In the genomic region with DNA sequence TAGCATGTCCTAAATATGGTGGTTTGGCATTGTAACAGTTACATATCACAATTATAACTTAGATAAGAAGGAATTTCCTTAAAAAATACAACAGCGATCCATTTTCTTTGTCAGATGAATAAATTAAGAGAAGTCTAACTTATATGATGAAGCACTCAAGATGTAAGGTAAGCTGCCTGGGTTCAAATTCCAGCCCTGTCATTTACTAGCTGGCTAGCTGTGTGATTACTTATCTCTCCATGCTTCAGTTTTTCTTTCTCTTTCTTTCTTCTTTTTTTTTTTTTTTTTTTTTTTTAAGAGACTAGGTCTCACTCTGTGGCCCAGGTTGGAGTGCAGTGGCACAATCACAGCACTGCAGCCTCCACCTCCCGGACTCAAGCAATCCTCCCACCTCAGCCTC, we compare ENCODE assay signal across 19 cellular contexts. TPM values are rescaled to one million over a fixed set of nuclear protein-coding genes. Genes with fewer than 3 reads are reported as not detected.
DNase-seq lines count a peak whose midpoint lies in the region; ATAC-seq and TF ChIP-seq lines count a peak whose summit lies in the region.
"Had no signal": no experiment of that assay in that cellular context is flagged by ENCODE, and none has a peak within 500 bp of the region (broad histone marks: within the 10 kb centered on the region; RNA-seq: fewer than 3 reads in every experiment).

No MANE protein-coding gene starts in this region.

- H3K4me3 ChIP-seq in mucosa of descending colon, result no peak overlapping the region
- H3K4me3 ChIP-seq: A549; BLaER1 treated with 17β-estradiol and CSF1 and Interleukin-3, amounts not matched to agents 10 nM and 100 nM had no signal

- H3K36me3 Mint-ChIP-seq in activated CD8-positive, alpha-beta memory T cell treated with anti-CD3 and anti-CD28 coated beads, Interleukin-2, amount 10 ng/mL, durations not matched to agents 7 days and 5 days, result peaks cover 7% of the 10 kb centered on the region

- no peak overlapping the region for H3K27ac Mint-ChIP-seq in activated CD8-positive, alpha-beta memory T cell treated with anti-CD3 and anti-CD28 coated beads, Interleukin-2, amount 10 ng/mL, durations not matched to agents 7 days and 5 days
- H3K27ac Mint-ChIP-seq: B cell; CD4-positive, alpha-beta T cell; CD8-positive, alpha-beta T cell had no signal

- no peaks in the 10 kb centered on the region for H3K27me3 Mint-ChIP-seq in activated CD8-positive, alpha-beta memory T cell treated with anti-CD3 and anti-CD28 coated beads, Interleukin-2, amount 10 ng/mL, durations not matched to agents 7 days and 5 days
- H3K27me3 Mint-ChIP-seq: B cell; CD4-positive, alpha-beta T cell had no signal

- H3K4me1 ChIP-seq in mucosa of descending colon (ENCODE audit: low read depth), result no peaks in the 10 kb centered on the region
- H3K4me1 ChIP-seq: A549 had no signal

- TF ChIP-seq CTCF in mucosa of descending colon (IDR thresholded peaks at IDR 0.05), result no peak

- CTCF ChIA-PET in activated CD8-positive, alpha-beta memory T cell treated with anti-CD3 and anti-CD28 coated beads, Interleukin-2, amount 10 ng/mL, durations not matched to agents 7 days and 5 days (lab: Charles Lee), result interaction anchor here (0.8 to 1.9 kb wide), 3 partner anchors 12 to 75 kb away, joined by 3 to 4 read pairs (median 3); no protein-coding TSS in a partner anchor

- H3K9me3 ChIP-seq in mucosa of descending colon, result no peaks in the 10 kb centered on the region
- H3K9me3 ChIP-seq: A549; BLaER1 treated with 17β-estradiol and CSF1 and Interleukin-3, amounts not matched to agents 10 nM and 100 nM; Caco-2 had no signal

- peak; percentile 12 for ATAC-seq in activated CD8-positive, alpha-beta memory T cell treated with anti-CD3 and anti-CD28 coated beads, Interleukin-2, amount 10 ng/mL, durations not matched to agents 7 days and 5 days
- ATAC-seq in mucosa of descending colon (peak; percentile 44), left lobe of liver (no peak)
- ATAC-seq: A549; CD8-positive, alpha-beta T cell had no signal

- no peaks in the 10 kb centered on the region for H3K4me1 Mint-ChIP-seq in activated CD8-positive, alpha-beta memory T cell treated with anti-CD3 and anti-CD28 coated beads, Interleukin-2, amount 10 ng/mL, durations not matched to agents 7 days and 5 days
- H3K4me1 Mint-ChIP-seq: B cell had no signal

- no peaks in the 10 kb centered on the region for H3K9me3 Mint-ChIP-seq in activated CD8-positive, alpha-beta memory T cell treated with anti-CD3 and anti-CD28 coated beads, Interleukin-2, amount 10 ng/mL, durations not matched to agents 7 days and 5 days (ENCODE audit: low read depth)
- H3K9me3 Mint-ChIP-seq: CD4-positive, alpha-beta T cell; CD8-positive, alpha-beta T cell had no signal

- H3K36me3 ChIP-seq in mucosa of descending colon (ENCODE audit: low read depth), result no peaks in the 10 kb centered on the region

- no peak for DNase-seq in activated CD8-positive, alpha-beta memory T cell treated with anti-CD3 and anti-CD28 coated beads, Interleukin-2, amount 10 ng/mL, durations not matched to agents 7 days and 5 days
- DNase-seq in activated CD8-positive, alpha-beta memory T cell treated with anti-CD3 and anti-CD28 coated beads, Interleukin-2, amount 50 U/mL, for 4 hours, result no peak
- DNase-seq in ecto neural progenitor cell (ENCODE audit: low spot score), result peak; percentile 0
- DNase-seq in mucosa of descending colon, result no peak
- DNase-seq in substantia nigra (lab: John Stamatoyannopoulos, UW), result no peak
- no peak for DNase-seq in left lobe of liver (ENCODE audit: low spot score)
- no peak for DNase-seq in NCI-H446 treated with DMSO at 0.1 percent for 48 hours (lab: John Stamatoyannopoulos, UW)
- DNase-seq: AML-193; Caco-2; Calu3; CD4-positive, alpha-beta T cell; CD8-positive, alpha-beta T cell; DMS79 treated with DMSO at 0.1 percent for 48 hours; GF-D8 had no signal

- H3K27ac ChIP-seq in substantia nigra (ENCODE audit: low read depth, low read length, poor library complexity, severe bottlenecking), result no peak overlapping the region
- H3K27ac ChIP-seq: 22Rv1; A549; BLaER1 treated with 17β-estradiol and CSF1 and Interleukin-3, amounts not matched to agents 10 nM and 100 nM; C4-2B had no signal

- no peak overlapping the region for H3K4me3 Mint-ChIP-seq in activated CD8-positive, alpha-beta memory T cell treated with anti-CD3 and anti-CD28 coated beads, Interleukin-2, amount 10 ng/mL, durations not matched to agents 7 days and 5 days
- H3K4me3 Mint-ChIP-seq: B cell; CD4-positive, alpha-beta T cell; CD8-positive, alpha-beta T cell had no signal

- intact Hi-C loops in mucosa of descending colon (cut with DNase I, micrococcal nuclease), result no loop called here

RNA-seq across cellular contexts. Expression of a gene that starts 22.2 kb away (rescaled TPM):
- total RNA-seq in activated CD8-positive, alpha-beta memory T cell treated with anti-CD3 and anti-CD28 coated beads, Interleukin-2, amount 10 ng/mL, durations not matched to agents 7 days and 5 days, result 1,000 to 10,000 TPM in 1 of 2 experiments, 100 to 1,000 TPM in 1; 826 to 1,022 TPM
- total RNA-seq in mucosa of descending colon (100 to 1,000 TPM; 453 to 504 (median 462) TPM), left lobe of liver (450 TPM)

RNA-seq across cellular contexts. Expression of a gene that starts 39.9 kb away (rescaled TPM):
- under 1 TPM in 1 of 2 experiments, not detected in 1; 0.16 TPM for total RNA-seq in activated CD8-positive, alpha-beta memory T cell treated with anti-CD3 and anti-CD28 coated beads, Interleukin-2, amount 10 ng/mL, durations not matched to agents 7 days and 5 days
- not detected for total RNA-seq in mucosa of descending colon
- total RNA-seq in left lobe of liver, result not detected
- total RNA-seq: B cell; Caco-2; Calu3; CD4-positive, alpha-beta T cell; CD8-positive, alpha-beta T cell had no signal

RNA-seq across cellular contexts. Expression of a gene that starts 49.8 kb away (rescaled TPM):
- 10 to 100 TPM; 40.0 to 47.7 TPM for total RNA-seq in activated CD8-positive, alpha-beta memory T cell treated with anti-CD3 and anti-CD28 coated beads, Interleukin-2, amount 10 ng/mL, durations not matched to agents 7 days and 5 days
- total RNA-seq in mucosa of descending colon (10 to 100 TPM; 32.8 to 43.3 (median 35.9) TPM), left lobe of liver (11.3 TPM)

RNA-seq across cellular contexts. Expression of a gene that starts 50.2 kb away (rescaled TPM):
- 10 to 100 TPM; 19.3 to 19.8 TPM for total RNA-seq in activated CD8-positive, alpha-beta memory T cell treated with anti-CD3 and anti-CD28 coated beads, Interleukin-2, amount 10 ng/mL, durations not matched to agents 7 days and 5 days
- total RNA-seq in mucosa of descending colon, result 10 to 100 TPM in 2 of 3 donors, 1 to 10 TPM in 1; 9.8 to 16.6 (median 14.1) TPM
- total RNA-seq in left lobe of liver, result 37.4 TPM
